ENCODE assay signal across 1 cellular context in genomic region chr19:5718579-5719273, GRCh38.
TF ChIP-seq lines count a peak whose summit lies in the region.

No MANE protein-coding gene starts in this region.

TF ChIP-seq in K562, 482 proteins besides CTCF, POLR2A, EP300 and RAD21 (continued from another document and continues in another):
- TF ChIP-seq CREB3 (tag; conservative IDR thresholded peaks at IDR 0.05; ENCODE audit: low read depth) (no peak), ZNF436 (CRISPR knock-in tag; IDR thresholded peaks at IDR 0.05) (no peak), THRA (IDR thresholded peaks at IDR 0.05) (no peak), ARID3B (CRISPR knock-in tag; IDR thresholded peaks at IDR 0.05; ENCODE audit: borderline replicate concordance) (no peak), THAP7 (CRISPR knock-in tag; IDR thresholded peaks at IDR 0.05) (no peak), IRF1 (CRISPR knock-in tag; IDR thresholded peaks at IDR 0.05; ENCODE audit: borderline replicate concordance) (no peak; the same call in 1 of the 2 replicates), MBD2 (IDR thresholded peaks at IDR 0.05; ENCODE audit: borderline replicate concordance, low read depth) (no peak), RAD51 (IDR thresholded peaks at IDR 0.05; ENCODE audit: borderline replicate concordance, low read depth) (0 out of 2 replicates have a peak, but pooled peaks have one; percentile 6), MAFG (tag; conservative IDR thresholded peaks at IDR 0.05) (peak; percentile 36; the same call in 1 of the 2 replicates), CBX5 (IDR thresholded peaks at IDR 0.05; ENCODE audit: borderline replicate concordance, low read depth) (no peak), FOXP1 (CRISPR knock-in tag; IDR thresholded peaks at IDR 0.05) (no peak), NR3C1 (CRISPR knock-in tag; IDR thresholded peaks at IDR 0.05) (no peak), BRD9 (IDR thresholded peaks at IDR 0.05; ENCODE audit: low read depth, partially characterized antibody) (peak; percentile 90), SMC3 (conservative IDR thresholded peaks at IDR 0.05; ENCODE audit: insufficient read depth, low read depth, low read length) (no peak), ESRRA (IDR thresholded peaks at IDR 0.05; ENCODE audit: borderline replicate concordance, low read depth) (peak; percentile 99), POLR2AphosphoS2 (IDR thresholded peaks at IDR 0.05; ENCODE audit: low read length) (peak; percentile 92), KDM4B (IDR thresholded peaks at IDR 0.05; ENCODE audit: borderline replicate concordance in 2 of 2, low read depth in 1 of 2) (no peak), ARID1B (IDR thresholded peaks at IDR 0.05) (peak; percentile 77), MBD1 (CRISPR knock-in tag; IDR thresholded peaks at IDR 0.05) (no peak), ZSCAN29 (IDR thresholded peaks at IDR 0.05) (no peak), JUND (IDR thresholded peaks at IDR 0.05; ENCODE audit: borderline replicate concordance, low read depth, low read length) (peak; percentile 92), JUND (tag; IDR thresholded peaks at IDR 0.05; ENCODE audit: borderline replicate concordance, low read depth, low read length) (peak; percentile 89), XRCC5 (IDR thresholded peaks at IDR 0.05; ENCODE audit: low read depth, low read length) (no peak), ZBTB17 (CRISPR knock-in tag; IDR thresholded peaks at IDR 0.05) (no peak; the same call in 1 of the 2 replicates), IFI16 (CRISPR knock-in tag; IDR thresholded peaks at IDR 0.05) (no peak), ZFP30 (CRISPR knock-in tag; IDR thresholded peaks at IDR 0.05; ENCODE audit: borderline replicate concordance) (no peak), WHSC1 (IDR thresholded peaks at IDR 0.05; ENCODE audit: low read length) (no peak), E2F8 (IDR thresholded peaks at IDR 0.05; ENCODE audit: low read depth, partially characterized antibody) (peak; percentile 67), SREBF1 (IDR thresholded peaks at IDR 0.05; ENCODE audit: borderline replicate concordance, low read depth, low read length) (no peak), ATF7 (IDR thresholded peaks at IDR 0.05) (peak; percentile 97), HDAC1 (IDR thresholded peaks at IDR 0.05) (0 out of 4 replicates have a peak, but pooled peaks of 1 of the 2 experiments have one; percentile 43), TCF3 (CRISPR knock-in tag; IDR thresholded peaks at IDR 0.05) (peak; percentile 12; the same call in 1 of the 2 replicates), PREB (CRISPR knock-in tag; IDR thresholded peaks at IDR 0.05) (no peak), HSF4 (CRISPR knock-in tag; IDR thresholded peaks at IDR 0.05; ENCODE audit: borderline replicate concordance) (no peak), TGIF2 (CRISPR knock-in tag; IDR thresholded peaks at IDR 0.05) (no peak), BRD4 (IDR thresholded peaks at IDR 0.05) (no peak; the same call in 1 of the 2 replicates), RBM25 (IDR thresholded peaks at IDR 0.05; ENCODE audit: low read depth, low read length, severe bottlenecking) (no peak), GABPB2 (CRISPR knock-in tag; conservative IDR thresholded peaks at IDR 0.05) (0 out of 2 replicates have a peak, but pooled peaks have one; percentile 49), POLR3G (IDR thresholded peaks at IDR 0.05; ENCODE audit: extremely low read depth, insufficient read length, insufficient replicate concordance) (no peak), KLF16 (IDR thresholded peaks at IDR 0.05) (no peak), IRF2 (CRISPR knock-in tag; IDR thresholded peaks at IDR 0.05) (no peak), SRSF9 (IDR thresholded peaks at IDR 0.05; ENCODE audit: borderline replicate concordance, low read depth, low read length) (no peak), CEBPZ (IDR thresholded peaks at IDR 0.05; ENCODE audit: borderline replicate concordance, low read depth, low read length) (no peak), SMAD4 (CRISPR knock-in tag; conservative IDR thresholded peaks at IDR 0.05) (no peak; the same call in 1 of the 2 replicates), ZMIZ1 (IDR thresholded peaks at IDR 0.05; ENCODE audit: low read depth in 2 of 2, low read length in 2 of 2) (0 out of 4 replicates have a peak, but pooled peaks of 1 of the 2 experiments have one; percentile 38), SP2 (IDR thresholded peaks at IDR 0.05; ENCODE audit: extremely low read depth, low read depth, low read length, poor library complexity, severe bottlenecking) (no peak), ZNF143 (CRISPR knock-in tag; IDR thresholded peaks at IDR 0.05) (no peak)
